Comparison of ENCODE assay signal across 43 cellular contexts in the genomic region with DNA sequence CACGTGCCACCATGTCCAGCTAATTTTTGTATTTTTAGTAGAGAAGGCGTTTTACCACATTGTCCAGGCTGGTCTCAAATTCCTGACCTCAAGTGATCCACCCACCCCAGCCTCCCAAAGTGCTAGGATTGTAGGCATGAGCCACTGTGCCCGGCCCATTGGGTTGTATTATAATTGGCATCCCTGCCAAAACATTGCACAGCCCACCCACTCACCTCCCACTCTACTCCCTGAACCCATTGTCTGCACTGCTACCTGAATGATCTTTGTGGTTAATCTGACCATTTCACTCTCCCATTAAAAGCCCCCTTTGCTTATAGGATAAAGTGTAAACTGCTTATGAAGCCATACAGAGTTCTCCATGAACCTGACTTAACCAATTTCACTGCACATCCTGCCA. TPM values are rescaled to one million over a fixed set of nuclear protein-coding genes. Genes with fewer than 3 reads are reported as not detected.
"Had no signal": no experiment of that assay in that cellular context is flagged by ENCODE, and none has a peak within 500 bp of the region (broad histone marks: within the 10 kb centered on the region; RNA-seq: fewer than 3 reads in every experiment).

No MANE protein-coding gene starts in this region.

- H3K27me3 Mint-ChIP-seq: activated naive CD4-positive, alpha-beta T cell treated with anti-CD3 and anti-CD28 coated beads, Interleukin-2, amount 50 U/mL, for 24 hours; activated naive CD8-positive, alpha-beta T cell treated with anti-CD3 and anti-CD28 coated beads for 36 hours had no signal

- H3K9me3 Mint-ChIP-seq: activated naive CD4-positive, alpha-beta T cell treated with anti-CD3 and anti-CD28 coated beads for 36 hours; activated naive CD4-positive, alpha-beta T cell treated with anti-CD3 and anti-CD28 coated beads, Interleukin-2, amount 10 ng/mL, durations not matched to agents 7 days and 5 days; activated naive CD4-positive, alpha-beta T cell treated with anti-CD3 and anti-CD28 coated beads, Interleukin-2, amount 50 U/mL, for 24 hours; activated naive CD4-positive, alpha-beta T cell treated with anti-CD3 and anti-CD28 coated beads, Interleukin-2, amount 50 U/mL, for 72 hours; activated naive CD8-positive, alpha-beta T cell treated with anti-CD3 and anti-CD28 coated beads for 36 hours; activated naive CD8-positive, alpha-beta T cell treated with anti-CD3 and anti-CD28 coated beads, Interleukin-2, amount 10 ng/mL, durations not matched to agents 7 days and 5 days; activated naive CD8-positive, alpha-beta T cell treated with anti-CD3 and anti-CD28 coated beads, Interleukin-2, amount 50 U/mL, for 24 hours; activated T-cell treated with anti-CD3 and anti-CD28 coated beads, Interleukin-2, amount 50 U/mL, for 24 hours; activated T-cell treated with anti-CD3 and anti-CD28 coated beads, Interleukin-2, amount 50 U/mL, for 4 hours; activated T-cell treated with anti-CD3 and anti-CD28 coated beads, Interleukin-2, amount 50 U/mL, for 72 hours; activated T-helper 1 cell treated with anti-CD3 and anti-CD28 coated beads, Interleukin-12 subunit alpha, Interleukin-12 subunit beta, Interleukin-2, Interleukin-4 antibody, amounts not matched to agents 30 ng/mL and 10 ng/mL and 1 ng/mL, durations not matched to agents 14 hours and 24 hours and 36 hours; activated T-helper 17 cell treated with anti-CD3 and anti-CD28 coated beads, Interleukin-2, amount 50 U/mL, for 72 hours; activated T-helper 2 cell treated with anti-CD3 and anti-CD28 coated beads, Interferon-gamma antibody, Interleukin-2, Interleukin-4, amounts not matched to agents 10 μg/mL and 5 μg/mL and 100 μg/mL, durations not matched to agents 14 hours and 24 hours and 36 hours; central memory CD8-positive, alpha-beta T cell had no signal

- H3K27ac ChIP-seq: adrenal gland, ascending aorta, body of pancreas, brain microvascular endothelial cell, breast epithelium, cardiac muscle cell had no signal

- H3K4me3 ChIP-seq: adrenal gland, ascending aorta, body of pancreas, breast epithelium, cardiac muscle cell had no signal

- ATAC-seq: activated naive CD4-positive, alpha-beta T cell treated with anti-CD3 and anti-CD28 coated beads, Interleukin-2, amount 50 U/mL, for 72 hours; activated naive CD8-positive, alpha-beta T cell treated with anti-CD3 and anti-CD28 coated beads, Interleukin-2, amount 50 U/mL, for 24 hours; activated T-cell treated with anti-CD3 and anti-CD28 coated beads, Interleukin-2, amount 50 U/mL, for 4 hours; activated T-cell treated with anti-CD3 and anti-CD28 coated beads, Interleukin-2, amount 50 U/mL, for 72 hours; activated T-helper 17 cell treated with anti-CD3 and anti-CD28 coated beads, Interleukin-2, amount 50 U/mL, for 72 hours; body of pancreas had no signal

- DNase-seq: activated effector memory CD4-positive, alpha-beta T cell treated with anti-CD3 and anti-CD28 coated beads, Interleukin-2, amount 50 U/mL, for 16 hours; activated effector memory CD4-positive, alpha-beta T cell treated with Interleukin-2 at 50 U/mL for 16 hours; activated gamma-delta T cell; activated gamma-delta T cell treated with Interleukin-2 at 50 U/mL for 16 hours; activated naive CD4-positive, alpha-beta T cell; activated naive CD4-positive, alpha-beta T cell treated with anti-CD3 and anti-CD28 coated beads for 36 hours; activated naive CD4-positive, alpha-beta T cell treated with anti-CD3 and anti-CD28 coated beads, Interleukin-2, amount 10 ng/mL, durations not matched to agents 7 days and 5 days; activated naive CD4-positive, alpha-beta T cell treated with anti-CD3 and anti-CD28 coated beads, Interleukin-2, amount 50 U/mL, for 16 hours; activated naive CD4-positive, alpha-beta T cell treated with Interleukin-2 at 50 U/mL for 16 hours; activated naive CD8-positive, alpha-beta T cell treated with anti-CD3 and anti-CD28 coated beads for 36 hours; activated naive CD8-positive, alpha-beta T cell treated with anti-CD3 and anti-CD28 coated beads, Interleukin-2, amount 10 ng/mL, durations not matched to agents 7 days and 5 days; activated naive CD8-positive, alpha-beta T cell treated with anti-CD3 and anti-CD28 coated beads, Interleukin-2, amount 50 U/mL, for 24 hours; activated T-cell treated with anti-CD3 and anti-CD28 coated beads, Interleukin-2, amount 50 U/mL, for 1 hour; activated T-cell treated with anti-CD3 and anti-CD28 coated beads, Interleukin-2, amount 50 U/mL, for 24 hours; activated T-cell treated with anti-CD3 and anti-CD28 coated beads, Interleukin-2, amount 50 U/mL, for 4 hours; activated T-cell treated with anti-CD3 and anti-CD28 coated beads, Interleukin-2, amount 50 U/mL, for 48 hours; activated T-cell treated with anti-CD3 and anti-CD28 coated beads, Interleukin-2, amount 50 U/mL, for 72 hours; adrenal gland; amniotic stem cell; amygdala; anterior cingulate cortex; aorta; body of pancreas; brain microvascular endothelial cell; caudate nucleus; central memory CD4-positive, alpha-beta T cell; cerebellar nuclear complex had no signal

- H3K4me1 ChIP-seq: adrenal gland, body of pancreas, breast epithelium had no signal

- H3K4me1 Mint-ChIP-seq: activated naive CD4-positive, alpha-beta T cell treated with anti-CD3 and anti-CD28 coated beads, Interleukin-2, amount 10 ng/mL, durations not matched to agents 7 days and 5 days; activated naive CD4-positive, alpha-beta T cell treated with anti-CD3 and anti-CD28 coated beads, Interleukin-2, amount 50 U/mL, for 24 hours; activated naive CD8-positive, alpha-beta T cell treated with anti-CD3 and anti-CD28 coated beads for 36 hours; activated naive CD8-positive, alpha-beta T cell treated with anti-CD3 and anti-CD28 coated beads, Interleukin-2, amount 10 ng/mL, durations not matched to agents 7 days and 5 days; activated naive CD8-positive, alpha-beta T cell treated with anti-CD3 and anti-CD28 coated beads, Interleukin-2, amount 50 U/mL, for 24 hours; activated T-helper 17 cell treated with anti-CD3 and anti-CD28 coated beads, Interleukin-2, amount 50 U/mL, for 72 hours; central memory CD8-positive, alpha-beta T cell had no signal

- H3K36me3 Mint-ChIP-seq: activated naive CD4-positive, alpha-beta T cell treated with anti-CD3 and anti-CD28 coated beads, Interleukin-2, amount 10 ng/mL, durations not matched to agents 7 days and 5 days; activated naive CD4-positive, alpha-beta T cell treated with anti-CD3 and anti-CD28 coated beads, Interleukin-2, amount 50 U/mL, for 24 hours; activated naive CD4-positive, alpha-beta T cell treated with anti-CD3 and anti-CD28 coated beads, Interleukin-2, amount 50 U/mL, for 72 hours; activated naive CD8-positive, alpha-beta T cell; activated naive CD8-positive, alpha-beta T cell treated with anti-CD3 and anti-CD28 coated beads for 36 hours; activated naive CD8-positive, alpha-beta T cell treated with anti-CD3 and anti-CD28 coated beads, Interleukin-2, amount 10 ng/mL, durations not matched to agents 7 days and 5 days; brain had no signal

- H3K4me3 Mint-ChIP-seq: activated naive CD4-positive, alpha-beta T cell treated with anti-CD3 and anti-CD28 coated beads for 36 hours; activated naive CD4-positive, alpha-beta T cell treated with anti-CD3 and anti-CD28 coated beads, Interleukin-2, amount 10 ng/mL, durations not matched to agents 7 days and 5 days; activated naive CD4-positive, alpha-beta T cell treated with anti-CD3 and anti-CD28 coated beads, Interleukin-2, amount 50 U/mL, for 24 hours; activated naive CD8-positive, alpha-beta T cell; activated naive CD8-positive, alpha-beta T cell treated with anti-CD3 and anti-CD28 coated beads for 36 hours; activated naive CD8-positive, alpha-beta T cell treated with anti-CD3 and anti-CD28 coated beads, Interleukin-2, amount 10 ng/mL, durations not matched to agents 7 days and 5 days; activated naive CD8-positive, alpha-beta T cell treated with anti-CD3 and anti-CD28 coated beads, Interleukin-2, amount 50 U/mL, for 24 hours; activated T-cell treated with anti-CD3 and anti-CD28 coated beads, Interleukin-2, amount 50 U/mL, for 24 hours; activated T-cell treated with anti-CD3 and anti-CD28 coated beads, Interleukin-2, amount 50 U/mL, for 4 hours; activated T-cell treated with anti-CD3 and anti-CD28 coated beads, Interleukin-2, amount 50 U/mL, for 72 hours; activated T-helper 1 cell treated with anti-CD3 and anti-CD28 coated beads, Interleukin-12 subunit alpha, Interleukin-12 subunit beta, Interleukin-2, Interleukin-4 antibody, amounts not matched to agents 30 ng/mL and 10 ng/mL and 1 ng/mL, durations not matched to agents 14 hours and 24 hours and 36 hours; activated T-helper 17 cell treated with anti-CD3 and anti-CD28 coated beads, Interleukin-2, amount 50 U/mL, for 72 hours; brain; central memory CD8-positive, alpha-beta T cell had no signal

- H3K27ac Mint-ChIP-seq: activated naive CD4-positive, alpha-beta T cell treated with anti-CD3 and anti-CD28 coated beads for 36 hours; activated naive CD4-positive, alpha-beta T cell treated with anti-CD3 and anti-CD28 coated beads, Interleukin-2, amount 10 ng/mL, durations not matched to agents 7 days and 5 days; activated naive CD4-positive, alpha-beta T cell treated with anti-CD3 and anti-CD28 coated beads, Interleukin-2, amount 50 U/mL, for 24 hours; activated naive CD4-positive, alpha-beta T cell treated with anti-CD3 and anti-CD28 coated beads, Interleukin-2, amount 50 U/mL, for 72 hours; activated naive CD8-positive, alpha-beta T cell; activated naive CD8-positive, alpha-beta T cell treated with anti-CD3 and anti-CD28 coated beads for 36 hours; activated naive CD8-positive, alpha-beta T cell treated with anti-CD3 and anti-CD28 coated beads, Interleukin-2, amount 10 ng/mL, durations not matched to agents 7 days and 5 days; activated naive CD8-positive, alpha-beta T cell treated with anti-CD3 and anti-CD28 coated beads, Interleukin-2, amount 50 U/mL, for 24 hours; activated T-cell treated with anti-CD3 and anti-CD28 coated beads, Interleukin-2, amount 50 U/mL, for 24 hours; activated T-cell treated with anti-CD3 and anti-CD28 coated beads, Interleukin-2, amount 50 U/mL, for 72 hours; activated T-helper 1 cell treated with anti-CD3 and anti-CD28 coated beads, Interleukin-12 subunit alpha, Interleukin-12 subunit beta, Interleukin-2, Interleukin-4 antibody, amounts not matched to agents 30 ng/mL and 10 ng/mL and 1 ng/mL, durations not matched to agents 14 hours and 24 hours and 36 hours; activated T-helper 17 cell treated with anti-CD3 and anti-CD28 coated beads, Interleukin-2, amount 50 U/mL, for 72 hours; activated T-helper 2 cell treated with anti-CD3 and anti-CD28 coated beads, Interferon-gamma antibody, Interleukin-2, Interleukin-4, amounts not matched to agents 10 μg/mL and 5 μg/mL and 100 μg/mL, durations not matched to agents 14 hours and 24 hours and 36 hours; brain had no signal

- H3K36me3 ChIP-seq: adrenal gland, ascending aorta, brain microvascular endothelial cell, breast epithelium, cardiac muscle cell had no signal

- H3K9me3 ChIP-seq: adrenal gland, ascending aorta, body of pancreas, breast epithelium had no signal

RNA-seq across cellular contexts. Expression of a gene that starts 35.8 kb away (rescaled TPM):
- total RNA-seq: activated naive CD4-positive, alpha-beta T cell treated with anti-CD3 and anti-CD28 coated beads for 36 hours; activated naive CD4-positive, alpha-beta T cell treated with anti-CD3 and anti-CD28 coated beads, Interleukin-2, amount 50 U/mL, for 72 hours; activated naive CD8-positive, alpha-beta T cell treated with anti-CD3 and anti-CD28 coated beads for 36 hours; activated naive CD8-positive, alpha-beta T cell treated with anti-CD3 and anti-CD28 coated beads, Interleukin-2, amount 10 ng/mL, durations not matched to agents 7 days and 5 days; activated T-cell treated with anti-CD3 and anti-CD28 coated beads, Interleukin-2, amount 50 U/mL, for 4 hours; activated T-cell treated with anti-CD3 and anti-CD28 coated beads, Interleukin-2, amount 50 U/mL, for 72 hours; activated T-helper 1 cell treated with anti-CD3 and anti-CD28 coated beads, Interleukin-12 subunit alpha, Interleukin-12 subunit beta, Interleukin-2, Interleukin-4 antibody, amounts not matched to agents 30 ng/mL and 10 ng/mL and 1 ng/mL, durations not matched to agents 14 hours and 24 hours and 36 hours; activated T-helper 17 cell treated with anti-CD3 and anti-CD28 coated beads, Interleukin-2, amount 50 U/mL, for 72 hours; activated T-helper 2 cell treated with anti-CD3 and anti-CD28 coated beads, Interferon-gamma antibody, Interleukin-2, Interleukin-4, amounts not matched to agents 10 μg/mL and 5 μg/mL and 100 μg/mL, durations not matched to agents 14 hours and 24 hours and 36 hours; adrenal gland; aorta; ascending aorta; astrocyte; body of pancreas; breast epithelium; bronchial epithelial cell; cardiac muscle cell; cardiac septum; cerebellum; chondrocyte had no signal
